ENCODE assay signal across 13 cellular contexts in the genomic region with DNA sequence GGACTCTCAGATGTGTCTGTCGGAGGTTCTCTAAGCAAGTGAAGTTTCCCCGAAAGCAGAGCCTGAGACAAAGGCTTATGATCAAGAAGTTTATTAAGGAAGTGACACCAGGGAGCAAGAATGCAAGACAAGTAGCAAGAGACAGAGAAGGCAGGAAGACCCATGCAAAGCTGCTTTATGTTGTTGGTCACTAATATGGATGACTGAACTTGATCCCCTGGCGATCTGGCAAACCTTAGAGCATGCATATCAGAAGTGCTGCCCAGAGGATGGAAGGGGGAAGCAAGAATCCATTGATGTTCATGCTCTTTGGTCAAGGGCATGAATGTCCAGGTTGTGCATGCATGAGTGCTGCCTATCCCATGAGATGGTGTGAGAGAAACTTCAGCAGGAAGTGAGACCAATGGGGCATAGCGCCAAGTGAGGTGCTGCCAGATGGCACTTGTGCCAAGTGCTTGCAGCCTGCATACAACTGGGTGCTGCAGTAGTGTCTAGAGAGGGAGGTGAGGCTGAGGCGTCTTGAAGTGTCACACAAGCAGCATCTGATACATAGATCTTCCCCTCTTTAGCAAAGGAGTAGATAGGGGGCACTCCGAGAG.
"Had no signal": no experiment of that assay in that cellular context is flagged by ENCODE, and none has a peak within 500 bp of the region (broad histone marks: within the 10 kb centered on the region; RNA-seq: fewer than 3 reads in every experiment).

No MANE protein-coding gene starts in this region.

- ATAC-seq: activated naive CD4-positive, alpha-beta T cell treated with anti-CD3 and anti-CD28 coated beads, Interleukin-2, amount 50 U/mL, for 72 hours; activated T-cell treated with anti-CD3 and anti-CD28 coated beads, Interleukin-2, amount 50 U/mL, for 4 hours; natural killer cell; right cardiac atrium had no signal

- H3K27ac ChIP-seq: esophagus squamous epithelium, suprapubic skin, upper lobe of left lung had no signal

- H3K36me3 Mint-ChIP-seq: activated CD4-positive, alpha-beta memory T cell treated with anti-CD3 and anti-CD28 coated beads for 36 hours; activated naive CD4-positive, alpha-beta T cell treated with anti-CD3 and anti-CD28 coated beads, Interleukin-2, amount 50 U/mL, for 72 hours; natural killer cell had no signal

- H3K27me3 ChIP-seq: upper lobe of left lung had no signal

- H3K4me3 Mint-ChIP-seq: activated CD4-positive, alpha-beta memory T cell treated with anti-CD3 and anti-CD28 coated beads for 36 hours; activated T-cell treated with anti-CD3 and anti-CD28 coated beads, Interleukin-2, amount 50 U/mL, for 4 hours; natural killer cell had no signal

- H3K4me1 ChIP-seq: esophagus squamous epithelium, suprapubic skin, upper lobe of left lung had no signal

- H3K4me3 ChIP-seq: esophagus squamous epithelium, suprapubic skin, upper lobe of left lung had no signal

- H3K9me3 ChIP-seq: esophagus squamous epithelium, suprapubic skin, upper lobe of left lung had no signal

- H3K36me3 ChIP-seq: esophagus squamous epithelium, suprapubic skin, upper lobe of left lung had no signal

- DNase-seq: activated CD4-positive, alpha-beta memory T cell treated with anti-CD3 and anti-CD28 coated beads for 36 hours; activated effector memory CD4-positive, alpha-beta T cell treated with anti-CD3 and anti-CD28 coated beads, Interleukin-2, amount 50 U/mL, for 16 hours; activated T-cell treated with anti-CD3 and anti-CD28 coated beads, Interleukin-2, amount 50 U/mL, for 4 hours; amniotic stem cell; esophagus squamous epithelium; foreskin fibroblast; mammary epithelial cell; natural killer cell; right cardiac atrium; stimulated activated naive CD4-positive, alpha-beta T cell; upper lobe of left lung had no signal

- H3K4me1 Mint-ChIP-seq: natural killer cell had no signal

- H3K27ac Mint-ChIP-seq: activated CD4-positive, alpha-beta memory T cell treated with anti-CD3 and anti-CD28 coated beads for 36 hours; activated naive CD4-positive, alpha-beta T cell treated with anti-CD3 and anti-CD28 coated beads, Interleukin-2, amount 50 U/mL, for 72 hours; natural killer cell had no signal

- H3K9me3 Mint-ChIP-seq: activated CD4-positive, alpha-beta memory T cell treated with anti-CD3 and anti-CD28 coated beads for 36 hours; activated naive CD4-positive, alpha-beta T cell treated with anti-CD3 and anti-CD28 coated beads, Interleukin-2, amount 50 U/mL, for 72 hours; natural killer cell had no signal
